Comparison of ENCODE assay signal across 10 cellular contexts in genomic region chr3:135513106-135514063, GRCh38.
A peak's percentile ranks its signal among the peaks of the same experiment; 100 is the strongest.
DNase-seq lines count a peak whose midpoint lies in the region; ATAC-seq and TF ChIP-seq lines count a peak whose summit lies in the region.
"Had no signal": no experiment of that assay in that cellular context is flagged by ENCODE, and none has a peak within 500 bp of the region (broad histone marks: within the 10 kb centered on the region; RNA-seq: fewer than 3 reads in every experiment).

No MANE protein-coding gene starts in this region.

- no peak for ATAC-seq in GM21515 (IDR thresholded peaks at IDR 0.05; ENCODE audit: unreplicated experiment)
- no peak for ATAC-seq in GM21360 (IDR thresholded peaks at IDR 0.05; ENCODE audit: unreplicated experiment)

- WGBS in mesendoderm (ENCODE audit: extremely low coverage, insufficient coverage, low lambda C conversion rate) = no CpG with 5 or more reads among the region's 5 CpGs

- H3K27me3 Mint-ChIP-seq in CD14-positive monocyte (ENCODE audit: low read depth in 3 of 3) = peaks cover 0 to 1% (median 0%) of the 10 kb centered on the region in 3 donors

- H3K79me2 ChIP-seq in mesendoderm (ENCODE audit: control insufficient read depth, insufficient read depth, low read length) = no peaks in the 10 kb centered on the region

- H4K5ac ChIP-seq in mesendoderm (ENCODE audit: low read length) = no peak overlapping the region

- no peak for TF ChIP-seq CTCF in CD14-positive monocyte (IDR thresholded peaks at IDR 0.05)

- H3K27ac Mint-ChIP-seq in CD14-positive monocyte = no peak overlapping the region

- H3K4me2 ChIP-seq in mesendoderm (ENCODE audit: low read length) = no peak overlapping the region

- peaks cover 2% of the 10 kb centered on the region for H3K4me1 ChIP-seq in mesendoderm (ENCODE audit: control insufficient read depth, low read depth, low read length)

- DNase-seq in GM03348 (ENCODE audit: low spot score) (peak; percentile 15), LoVo (ENCODE audit: low spot score) (peak; percentile 47), amniotic epithelial cell (ENCODE audit: low read depth) (peak; percentile 91), mesendoderm (peak; percentile 94), NCI-H774 (lab: John Stamatoyannopoulos, UW) (no peak), CD14-positive monocyte (ENCODE audit: low spot score) (no peak)
- DNase-seq: NCI-H1436 treated with DMSO at 0.1 percent for 48 hours, T-helper 9 cell had no signal

- peak overlapping the region; percentile 52 for H3K4ac ChIP-seq in mesendoderm (ENCODE audit: low read depth, low read length)

- H2AK5ac ChIP-seq in mesendoderm (ENCODE audit: low read length) = no peak overlapping the region

- peak overlapping the region; percentile 67 for H2BK120ac ChIP-seq in mesendoderm (ENCODE audit: low read depth, low read length)

- no peak overlapping the region for H3K23ac ChIP-seq in mesendoderm (ENCODE audit: low read length)

- H3K9ac ChIP-seq in mesendoderm (ENCODE audit: low read length) = no peak overlapping the region

- H3K27me3 ChIP-seq in mesendoderm (ENCODE audit: insufficient read depth, low read length, poor library complexity) = no peaks in the 10 kb centered on the region

- H4K8ac ChIP-seq in mesendoderm (ENCODE audit: low read depth, low read length) = no peak overlapping the region

- intact Hi-C loops in CD14-positive monocyte (cut with micrococcal nuclease) = no loop called here

- no peak overlapping the region for H3K27ac ChIP-seq in mesendoderm (ENCODE audit: low read depth, low read length)

- H3K4me3 Mint-ChIP-seq in CD14-positive monocyte = no peak overlapping the region

- H2BK15ac ChIP-seq in mesendoderm (replicated peaks; ENCODE audit: low read depth) = no peak overlapping the region

- no peak overlapping the region for H3K56ac ChIP-seq in mesendoderm (ENCODE audit: low read length)

- no peaks in the 10 kb centered on the region for H3K79me1 ChIP-seq in mesendoderm (ENCODE audit: low read length)

- H3K18ac ChIP-seq in mesendoderm (ENCODE audit: low read length) = no peak overlapping the region

- peaks cover 3% of the 10 kb centered on the region for H3K4me1 Mint-ChIP-seq in CD14-positive monocyte

- no peak overlapping the region for H3K4me3 ChIP-seq in mesendoderm (ENCODE audit: low read length)

- no peak overlapping the region for H2BK5ac ChIP-seq in mesendoderm (ENCODE audit: low read length)

- H3K36me3 ChIP-seq in mesendoderm (ENCODE audit: control insufficient read depth, insufficient read depth, low read length) = no peaks in the 10 kb centered on the region

- peaks cover 0 to 9% (median 4%) of the 10 kb centered on the region in 7 donors for H3K9me3 Mint-ChIP-seq in CD14-positive monocyte

- H3K36me3 Mint-ChIP-seq in CD14-positive monocyte = no peaks in the 10 kb centered on the region

Comparison
In these comparisons a context has a peak if more than half of its experiments do, and no peak if none do; other contexts are left out.
1. DNase-seq: peak in GM03348 (single experiment), LoVo (single experiment), amniotic epithelial cell (single experiment) and mesendoderm (single experiment); none in NCI-H774 (single experiment) and CD14-positive monocyte (single experiment).